In genomic region chr17:83196973-83197880, GRCh38 we compare ENCODE assay signal across 10 cellular contexts.
DNase-seq lines count a peak whose midpoint lies in the region; ATAC-seq and TF ChIP-seq lines count a peak whose summit lies in the region.
"Had no signal": no experiment of that assay in that cellular context is flagged by ENCODE, and none has a peak within 500 bp of the region (broad histone marks: within the 10 kb centered on the region; RNA-seq: fewer than 3 reads in every experiment).

No MANE protein-coding gene starts in this region.

- H3K9me3 ChIP-seq in esophagus muscularis mucosa: no peaks in the 10 kb centered on the region

- TF ChIP-seq POLR2A in esophagus muscularis mucosa (IDR thresholded peaks at IDR 0.05; ENCODE audit: low read depth): no peak

- no peak overlapping the region for H2AFZ ChIP-seq in ACC112 (ENCODE audit: low read length, unreplicated experiment)

- DNase-seq in GM03348 (ENCODE audit: low spot score) (peak; percentile 82), esophagus muscularis mucosa (ENCODE audit: extremely low spot score) (no peak), posterior cingulate gyrus (peak in 7 of 10 donors; percentile 1 to 68 (median 16)), coronary artery (ENCODE audit: low spot score) (no peak), amniotic stem cell (lab: John Stamatoyannopoulos, UW) (no peak), NCI-H1092 treated with DMSO at 0.1 percent for 48 hours (lab: John Stamatoyannopoulos, UW) (no peak)
- DNase-seq: NCI-H187, retina had no signal

- no peak overlapping the region for H3K4me3 ChIP-seq in ACC112 (ENCODE audit: low read depth, low read length)
- H3K4me3 ChIP-seq in esophagus muscularis mucosa: no peak overlapping the region
- no peak overlapping the region for H3K4me3 ChIP-seq in coronary artery

- no peak for TF ChIP-seq CTCF in esophagus muscularis mucosa (IDR thresholded peaks at IDR 0.05)
- no peak for TF ChIP-seq CTCF in coronary artery (IDR thresholded peaks at IDR 0.05)

- H3K27ac ChIP-seq in ACC112 (ENCODE audit: low read depth, low read length): peak overlapping the region; percentile 93
- H3K27ac ChIP-seq in esophagus muscularis mucosa (replicated peaks in 1 of 4): peak overlapping the region in 3 of 4 donors; percentile 40 to 54 (median 41)
- peak overlapping the region in 1 of 2 donors; percentile 90 for H3K27ac ChIP-seq in coronary artery

- H3K79me2 ChIP-seq in ACC112 (ENCODE audit: control insufficient read depth, insufficient read depth, low read length, unreplicated experiment): no peaks in the 10 kb centered on the region

- no peaks in the 10 kb centered on the region for H3K27me3 ChIP-seq in ACC112 (ENCODE audit: insufficient read depth, low read length)
- H3K27me3 ChIP-seq in esophagus muscularis mucosa: no peaks in the 10 kb centered on the region

- no peaks in the 10 kb centered on the region for H3K36me3 ChIP-seq in ACC112 (ENCODE audit: insufficient read depth, low read length)
- H3K36me3 ChIP-seq in esophagus muscularis mucosa: no peaks in the 10 kb centered on the region

- no peak for ATAC-seq in SK-N-SH treated with all-trans-retinoic acid at 6 μM for 48 hours

- WGBS in esophagus muscularis mucosa: 75% methylated on average over 22 of the region's 24 CpGs

- H3K4me1 ChIP-seq in ACC112 (ENCODE audit: control insufficient read depth, insufficient read depth, low read length, unreplicated experiment): peaks cover 54% of the 10 kb centered on the region
- peaks cover 37 to 68% (median 45%) of the 10 kb centered on the region in 4 donors for H3K4me1 ChIP-seq in esophagus muscularis mucosa

- no peak for TF ChIP-seq EP300 in esophagus muscularis mucosa (IDR thresholded peaks at IDR 0.05)

- intact Hi-C loops in esophagus muscularis mucosa (cut with DNase I) (no loop called here), posterior cingulate gyrus (cut with DNase I) (no loop called here)

TF ChIP-seq in SK-N-SH treated with all-trans-retinoic acid at 6 μM for 48 hours, 23 proteins besides CTCF, POLR2A, EP300 and RAD21:
- TF ChIP-seq ZNF565 (CRISPR knock-in tag; conservative IDR thresholded peaks at IDR 0.05; ENCODE audit: low read depth): no peak
- no peak for TF ChIP-seq CSRNP3 (CRISPR knock-in tag; IDR thresholded peaks at IDR 0.05)
- no peak for TF ChIP-seq GLIS3 (CRISPR knock-in tag; IDR thresholded peaks at IDR 0.05)
- no peak for TF ChIP-seq ARNTL (CRISPR knock-in tag; IDR thresholded peaks at IDR 0.05; ENCODE audit: borderline replicate concordance, low read depth)
- no peak for TF ChIP-seq CREB5 (CRISPR knock-in tag; IDR thresholded peaks at IDR 0.05; ENCODE audit: low read depth)
- no peak for TF ChIP-seq BACH2 (CRISPR knock-in tag; IDR thresholded peaks at IDR 0.05; ENCODE audit: borderline replicate concordance)
- TF ChIP-seq TOX (CRISPR knock-in tag; IDR thresholded peaks at IDR 0.05; ENCODE audit: borderline replicate concordance): no peak
- no peak for TF ChIP-seq ZFP30 (CRISPR knock-in tag; IDR thresholded peaks at IDR 0.05)
- TF ChIP-seq PATZ1 (CRISPR knock-in tag; IDR thresholded peaks at IDR 0.05; ENCODE audit: borderline replicate concordance): no peak
- TF ChIP-seq RARB (CRISPR knock-in tag; IDR thresholded peaks at IDR 0.05): no peak
- TF ChIP-seq ZFP3 (CRISPR knock-in tag; IDR thresholded peaks at IDR 0.05): no peak
- TF ChIP-seq POU6F1 (CRISPR knock-in tag; IDR thresholded peaks at IDR 0.05; ENCODE audit: borderline replicate concordance, low read depth): no peak
- no peak for TF ChIP-seq ESRRG (CRISPR knock-in tag; IDR thresholded peaks at IDR 0.05)
- no peak for TF ChIP-seq PPARA (CRISPR knock-in tag; IDR thresholded peaks at IDR 0.05; ENCODE audit: borderline replicate concordance)
- TF ChIP-seq ZNF8 (CRISPR knock-in tag; IDR thresholded peaks at IDR 0.05): no peak
- no peak for TF ChIP-seq ZNF70 (CRISPR knock-in tag; IDR thresholded peaks at IDR 0.05)
- no peak for TF ChIP-seq CSDC2 (CRISPR knock-in tag; IDR thresholded peaks at IDR 0.05)
- TF ChIP-seq SNAI2 (CRISPR knock-in tag; IDR thresholded peaks at IDR 0.05): no peak

Comparison
In these comparisons a context has a peak if more than half of its experiments do, and no peak if none do; other contexts are left out.
1. DNase-seq: peak in GM03348 (single experiment) and posterior cingulate gyrus (7 of 10); none in esophagus muscularis mucosa (single experiment), coronary artery (single experiment), amniotic stem cell (single experiment) and NCI-H1092 treated with DMSO at 0.1 percent for 48 hours (single experiment).